In genomic region chr1:230568008-230568407, GRCh38 we compare ENCODE assay signal across 8 cellular contexts.
A peak's percentile ranks its signal among the peaks of the same experiment; 100 is the strongest.
DNase-seq lines count a peak whose midpoint lies in the region; ATAC-seq lines count a peak whose summit lies in the region.

No MANE protein-coding gene starts in this region.

- intact Hi-C loops in posterior vena cava (cut with DNase I): no loop called here

- ATAC-seq in HG03432 (IDR thresholded peaks at IDR 0.05; ENCODE audit: unreplicated experiment): no peak

- in situ Hi-C loops in ACHN (cut with HindIII; ENCODE audit: low pct_ligation_motif_present, low pct_unique_long_range_greater_than_20kb, low sequenced_read_pairs): no loop called here

- DNase-seq in NCI-H748 (lab: John Stamatoyannopoulos, UW; ENCODE audit: unreplicated experiment) (peak; percentile 31), NCI-H748 treated with DMSO at 0.1 percent for 48 hours (lab: John Stamatoyannopoulos, UW) (no peak), M059J (ENCODE audit: low read depth) (peak; percentile 16), cerebellar cortex (ENCODE audit: low spot score) (peak; percentile 16), posterior vena cava (ENCODE audit: low spot score) (no peak), ACHN (no peak)
- DNase-seq in stimulated activated CD4-positive, alpha-beta T cell treated with anti-CD3 and anti-CD28 coated beads, Interleukin-2, amount 100 ng/mL, for 48 hours: peak; percentile 13 to 30

Comparison
In these comparisons a context has a peak if more than half of its experiments do, and no peak if none do; other contexts are left out.
1. DNase-seq: peak in NCI-H748 (single experiment), M059J (single experiment), cerebellar cortex (single experiment) and stimulated activated CD4-positive, alpha-beta T cell treated with anti-CD3 and anti-CD28 coated beads, Interleukin-2, amount 100 ng/mL, for 48 hours (2 of 2); none in NCI-H748 treated with DMSO at 0.1 percent for 48 hours (single experiment), posterior vena cava (single experiment) and ACHN (single experiment).